1 cellular context compared by ENCODE assay signal in the genomic region with DNA sequence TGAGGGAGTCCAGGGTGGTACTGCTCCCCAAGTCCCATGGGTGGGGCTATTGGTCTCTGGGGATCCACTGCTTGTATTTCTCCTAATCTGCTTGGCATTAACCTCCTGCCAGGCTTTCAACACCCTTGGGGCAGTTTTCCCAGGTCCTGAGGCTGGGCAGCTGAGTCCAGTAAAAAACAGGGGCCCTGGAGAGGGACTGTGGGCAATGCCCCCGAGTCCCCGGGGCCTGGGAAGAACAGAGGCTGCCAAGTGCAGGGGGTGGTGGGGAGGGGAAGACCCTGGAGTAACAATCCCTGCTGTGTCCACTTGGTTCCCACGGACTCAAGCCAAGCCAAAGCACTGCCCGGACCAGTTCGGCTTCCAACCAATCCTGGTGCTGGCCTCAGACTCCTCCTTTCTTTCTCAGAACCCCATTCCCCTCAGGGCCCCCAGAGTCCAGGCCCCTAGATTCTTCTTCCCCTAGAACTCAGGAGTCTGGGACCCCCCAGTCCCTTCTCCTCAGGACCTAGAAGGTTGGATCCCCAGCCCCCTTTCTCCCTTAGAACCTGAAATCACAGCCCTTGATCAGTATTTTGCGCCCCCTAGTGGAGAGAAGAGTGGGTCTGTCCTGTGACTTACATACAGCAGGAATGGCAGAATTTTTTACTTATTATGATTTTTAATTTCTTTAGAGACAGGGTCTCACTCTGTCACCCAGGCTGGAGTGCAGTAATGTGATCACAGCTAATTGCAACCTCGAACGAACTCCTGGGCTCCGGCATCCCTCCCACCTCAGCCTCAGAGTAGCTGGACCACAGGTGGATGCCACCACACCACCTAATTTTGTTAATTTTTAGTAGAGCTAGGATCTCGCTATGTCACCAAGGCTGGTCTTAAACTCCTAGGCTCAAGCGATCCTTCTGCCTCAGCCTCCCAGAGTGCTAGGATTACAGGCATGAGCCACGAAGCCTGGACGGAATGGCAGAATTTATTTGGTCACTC.
TF ChIP-seq lines count a peak whose summit lies in the region.

No MANE protein-coding gene starts in this region.

TF ChIP-seq in HCT116, 20 proteins besides CTCF, POLR2A, EP300 and RAD21:
- TF ChIP-seq TCF7L2 (IDR thresholded peaks at IDR 0.05; ENCODE audit: borderline replicate concordance, extremely low read depth, insufficient read depth, insufficient read length), result no peak
- no peak; the same call in 1 of the 2 replicates for TF ChIP-seq POLR2AphosphoS5 (IDR thresholded peaks at IDR 0.05; ENCODE audit: low read depth, low read length)
TF ChIP-seq in HCT116: peak in this region for 0.
